ENCODE assay signal across 19 cellular contexts in the genomic region with DNA sequence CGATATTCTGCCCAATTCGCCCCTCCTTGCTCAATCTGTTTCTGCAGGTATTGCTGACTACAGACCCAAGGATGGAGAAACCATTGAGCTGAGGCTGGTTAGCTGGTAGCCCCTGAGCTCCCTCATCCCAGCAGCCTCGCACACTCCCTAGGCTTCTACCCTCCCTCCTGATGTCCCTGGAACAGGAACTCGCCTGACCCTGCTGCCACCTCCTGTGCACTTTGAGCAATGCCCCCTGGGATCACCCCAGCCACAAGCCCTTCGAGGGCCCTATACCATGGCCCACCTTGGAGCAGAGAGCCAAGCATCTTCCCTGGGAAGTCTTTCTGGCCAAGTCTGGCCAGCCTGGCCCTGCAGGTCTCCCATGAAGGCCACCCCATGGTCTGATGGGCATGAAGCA. TPM values are rescaled to one million over a fixed set of nuclear protein-coding genes. Genes with fewer than 3 reads are reported as not detected.
"Had no signal": no experiment of that assay in that cellular context is flagged by ENCODE, and none has a peak within 500 bp of the region (broad histone marks: within the 10 kb centered on the region; RNA-seq: fewer than 3 reads in every experiment).

No MANE protein-coding gene starts in this region.

- H3K4me3 ChIP-seq: esophagus squamous epithelium, gastrocnemius medialis, left lung, lung, thyroid gland had no signal

- ATAC-seq: activated naive CD4-positive, alpha-beta T cell treated with anti-CD3 and anti-CD28 coated beads, Interleukin-2, amount 50 U/mL, for 72 hours; gastrocnemius medialis; left lung; natural killer cell had no signal

- DNase-seq: activated T-cell treated with anti-CD3 and anti-CD28 coated beads, Interleukin-2, amount 50 U/mL, for 1 hour; aorta; effector CD4-positive, alpha-beta T cell; esophagus squamous epithelium; gastrocnemius medialis; hippocampal formation; kidney glomerular epithelial cell; left lung; natural killer cell; stimulated activated CD4-positive, alpha-beta T cell treated with anti-CD3 and anti-CD28 coated beads, Interleukin-4, amount 100 ng/mL, for 1 hour; stimulated activated naive CD4-positive, alpha-beta T cell treated with Interleukin-2 at 50 U/mL for 16 hours; substantia nigra; thyroid gland had no signal

- H3K4me1 Mint-ChIP-seq: natural killer cell had no signal

- H3K36me3 ChIP-seq: thyroid gland had no signal

- H3K27ac ChIP-seq: esophagus squamous epithelium, gastrocnemius medialis, left lung, thyroid gland had no signal

- H3K4me3 Mint-ChIP-seq: brain; mesothelial cell of epicardium; natural killer cell; T-helper 2 cell treated with Interferon-gamma antibody and Interleukin-4, amounts not matched to agents 5 μg/mL and 100 μg/mL, for 36 hours had no signal

- H3K9me3 Mint-ChIP-seq: activated naive CD4-positive, alpha-beta T cell treated with anti-CD3 and anti-CD28 coated beads, Interleukin-2, amount 50 U/mL, for 72 hours; mesothelial cell of epicardium; natural killer cell; T-helper 2 cell treated with Interferon-gamma antibody and Interleukin-4, amounts not matched to agents 5 μg/mL and 100 μg/mL, for 36 hours had no signal

- H3K4me1 ChIP-seq: esophagus squamous epithelium, gastrocnemius medialis, left lung, thyroid gland had no signal

- H3K9me3 ChIP-seq: esophagus squamous epithelium, gastrocnemius medialis, left lung, thyroid gland had no signal

- H3K27ac Mint-ChIP-seq: mesothelial cell of epicardium; natural killer cell; T-helper 2 cell treated with Interferon-gamma antibody and Interleukin-4, amounts not matched to agents 5 μg/mL and 100 μg/mL, for 36 hours had no signal

- H3K27me3 ChIP-seq: esophagus squamous epithelium, gastrocnemius medialis, left lung, thyroid gland had no signal

RNA-seq across cellular contexts. Expression of gene GAL3ST1, which starts 51.9 kb away (rescaled TPM):
- total RNA-seq: natural killer cell, osteoblast had no signal
